ENCODE assay signal across 8 cellular contexts in genomic region chr6:149895702-149896310, GRCh38. TPM values are rescaled to one million over a fixed set of nuclear protein-coding genes. Genes with fewer than 3 reads are reported as not detected.
A peak's percentile ranks its signal among the peaks of the same experiment; 100 is the strongest.
DNase-seq lines count a peak whose midpoint lies in the region; ATAC-seq and TF ChIP-seq lines count a peak whose summit lies in the region.

No MANE protein-coding gene starts in this region.

- intact Hi-C loops in PC-3 (cut with micrococcal nuclease) = no loop called here

- H3K4me3 ChIP-seq in GM12865 (ENCODE audit: low read depth, low read length) (no peak overlapping the region), PC-3 (ENCODE audit: low read length) (peak overlapping the region; percentile 27; the same call in 1 of the 2 replicates), adipocyte (ENCODE audit: low read length) (peak overlapping the region; percentile 63)

- H3K9me2 ChIP-seq in PC-3 (replicated peaks; ENCODE audit: low read length) = no peaks in the 10 kb centered on the region

- H3K9me3 ChIP-seq in PC-3 (ENCODE audit: low read length) (no peaks in the 10 kb centered on the region), adipocyte (ENCODE audit: control insufficient read depth, low read length) (no peaks in the 10 kb centered on the region)

- H4K20me1 ChIP-seq in PC-3 (ENCODE audit: low read length) = no peaks in the 10 kb centered on the region

- peak overlapping the region; percentile 79 for H3K4me2 ChIP-seq in PC-3 (ENCODE audit: low read length)

- BruUV-seq in PC-3 (replicated peaks; lab: Mats Ljungman, UMichigan) = no TSS peak

- no peaks in the 10 kb centered on the region for H3F3A ChIP-seq in PC-3 (ENCODE audit: low read length, unreplicated experiment)

- TF ChIP-seq CTCF in GM12865 (IDR thresholded peaks at IDR 0.05; ENCODE audit: insufficient read depth, low read depth, low read length, missing control alignments) (no peak), PC-3 (conservative IDR thresholded peaks at IDR 0.05; ENCODE audit: low read depth, low read length) (no peak)

- H3K4me1 ChIP-seq in PC-3 (ENCODE audit: insufficient read depth, low read length) (peaks cover 41% of the 10 kb centered on the region), adipocyte (ENCODE audit: control insufficient read depth, insufficient read depth, low read length) (peaks cover 55% of the 10 kb centered on the region)

- H3K9ac ChIP-seq in PC-3 (ENCODE audit: low read length) (peak overlapping the region; percentile 46; the same call in 1 of the 2 replicates), adipocyte (ENCODE audit: low read length) (peak overlapping the region; percentile 88)

- CTCF ChIA-PET in PC-3 (lab: Charles Lee) = no interaction called here

- peak overlapping the region; percentile 46 for H2AFZ ChIP-seq in PC-3 (ENCODE audit: low read length)

- H3K36me3 ChIP-seq in PC-3 (ENCODE audit: low read depth, low read length) = no peaks in the 10 kb centered on the region
- H3K36me3 ChIP-seq in adipocyte (ENCODE audit: control insufficient read depth, insufficient read depth, low read length, severe bottlenecking) = no peaks in the 10 kb centered on the region

- H3K27ac ChIP-seq in PC-3 (ENCODE audit: low read length) = peak overlapping the region; percentile 86

- no peaks in the 10 kb centered on the region for H3K27me3 ChIP-seq in PC-3 (ENCODE audit: low read length)
- no peaks in the 10 kb centered on the region for H3K27me3 ChIP-seq in adipocyte (replicated peaks; ENCODE audit: control insufficient read depth, insufficient read depth, low read length)

- no peaks in the 10 kb centered on the region for H3K79me2 ChIP-seq in PC-3 (ENCODE audit: low read length)

- POLR2A ChIA-PET in PC-3 (lab: Charles Lee; ENCODE audit: unreplicated experiment) = no interaction called here

- ATAC-seq in PC-3 (peak; percentile 68), left lobe of liver (peak; percentile 27), HG03520 (IDR thresholded peaks at IDR 0.05; ENCODE audit: unreplicated experiment) (no peak), GM21447 (IDR thresholded peaks at IDR 0.05; ENCODE audit: unreplicated experiment) (no peak)

- DNase-seq in GM12865 (ENCODE audit: low read depth) (peak; percentile 36), PC-3 (peak; percentile 90), adipocyte (ENCODE audit: low read depth) (peak; percentile 18), left lobe of liver (ENCODE audit: low spot score) (no peak), NCI-H524 (lab: John Stamatoyannopoulos, UW) (no peak), inferior parietal cortex (ENCODE audit: extremely low spot score) (no peak)

RNA-seq across cellular contexts. Expression of gene RAET1E, which starts 2.1 kb away (rescaled TPM):
- 0.40 and 1.7 TPM in 2 replicates for total RNA-seq in PC-3 (2014; rRNA removed)
- not detected for total RNA-seq in left lobe of liver

RNA-seq across cellular contexts. Expression of gene RAET1G, which starts 27.1 kb away (rescaled TPM):
- total RNA-seq in PC-3 (2014; rRNA removed) (1.5 and 2.0 TPM in 2 replicates), left lobe of liver (not detected)

RNA-seq across cellular contexts. Expression of gene LRP11, which starts 31.6 kb away (rescaled TPM):
- 32.0 and 39.9 TPM in 2 replicates for total RNA-seq in PC-3 (2014; rRNA removed)
- 11.1 TPM for total RNA-seq in left lobe of liver

RNA-seq across cellular contexts. Expression of gene ULBP2, which starts 46.0 kb away (rescaled TPM):
- 5.8 and 8.1 TPM in 2 replicates for total RNA-seq in PC-3 (2014; rRNA removed)
- total RNA-seq in left lobe of liver = 0.18 TPM

Comparison
In these comparisons a context has a peak if more than half of its experiments do, and no peak if none do; other contexts are left out.
1. DNase-seq: peak in GM12865 (single experiment), PC-3 (single experiment) and adipocyte (single experiment); none in left lobe of liver (single experiment), NCI-H524 (0 of 2) and inferior parietal cortex (single experiment).
2. ATAC-seq: peak in PC-3 (single experiment) and left lobe of liver (single experiment); none in HG03520 (single experiment) and GM21447 (single experiment).